22 cellular contexts compared by ENCODE assay signal in the genomic region with DNA sequence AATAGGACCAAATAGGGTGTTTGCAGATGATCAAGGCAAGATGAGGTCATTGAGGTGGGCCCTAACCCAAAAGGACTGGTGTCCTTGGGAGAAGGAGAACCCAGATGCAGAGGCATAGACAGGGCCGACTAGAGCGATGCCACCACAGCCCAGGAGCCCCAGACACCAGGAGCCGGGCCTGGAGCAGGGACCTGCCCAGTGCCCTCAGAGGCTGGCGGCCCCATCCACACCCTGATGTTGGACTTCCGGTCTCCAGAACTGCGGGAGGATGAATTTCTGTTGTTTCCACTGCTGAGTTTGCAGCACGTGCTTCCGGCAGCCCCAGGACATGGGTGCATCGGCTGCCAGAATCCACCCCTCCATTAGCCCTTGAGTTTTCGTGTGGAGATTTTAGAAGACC. TPM values are rescaled to one million over a fixed set of nuclear protein-coding genes. Genes with fewer than 3 reads are reported as not detected.
"Had no signal": no experiment of that assay in that cellular context is flagged by ENCODE, and none has a peak within 500 bp of the region (broad histone marks: within the 10 kb centered on the region; RNA-seq: fewer than 3 reads in every experiment).

No MANE protein-coding gene starts in this region.

- H3K4me3 ChIP-seq: heart right ventricle, skin epidermis, testis, uterus had no signal

- H3K27me3 ChIP-seq: testis had no signal

- DNase-seq: activated CD4-positive, alpha-beta memory T cell treated with anti-CD3 and anti-CD28 coated beads for 36 hours; activated CD4-positive, alpha-beta T cell treated with anti-CD3 and anti-CD28 coated beads for 48 hours; amygdala; effector CD4-positive, alpha-beta T cell; heart right ventricle; islet precursor cell; mammary epithelial cell; midbrain; nephron progenitor cell; SK-N-SH; stimulated activated CD4-positive, alpha-beta T cell treated with anti-CD3 and anti-CD28 coated beads, Interleukin-2, amount 100 ng/mL, for 24 hours; testis; trophoblast cell had no signal

- H3K9me3 ChIP-seq: SK-N-SH, testis, uterus had no signal

- H3K36me3 ChIP-seq: heart right ventricle, uterus had no signal

- H3K27ac ChIP-seq: heart right ventricle, skin epidermis, testis, uterus had no signal

- H3K4me1 ChIP-seq: uterus had no signal

- ATAC-seq: heart right ventricle; stimulated activated memory B cell treated with anti-CD40 and anti-IgM and Interleukin-4, amounts not matched to agents 10 μg/mL and 1 μg/mL and 100 μg/mL, for 72 hours had no signal

RNA-seq across cellular contexts. Expression of a gene that starts 7.2 kb away (rescaled TPM):
- total RNA-seq: activated CD4-positive, alpha-beta memory T cell treated with anti-CD3 and anti-CD28 coated beads for 36 hours; cerebellum; epithelial cell of proximal tubule; fibroblast of villous mesenchyme; heart right ventricle; mammary epithelial cell; omental fat pad; progenitor cell of endocrine pancreas; T-helper 2 cell treated with Interferon-gamma antibody and Interleukin-4, amounts not matched to agents 100 ng/mL and 5 ng/mL, for 36 hours; uterus had no signal
- polyA plus RNA-seq: heart right ventricle, mammary epithelial cell, SK-N-SH had no signal

RNA-seq across cellular contexts. Expression of a gene that starts 55.0 kb away (rescaled TPM):
- total RNA-seq: activated CD4-positive, alpha-beta memory T cell treated with anti-CD3 and anti-CD28 coated beads for 36 hours; mammary epithelial cell; T-helper 2 cell treated with Interferon-gamma antibody and Interleukin-4, amounts not matched to agents 100 ng/mL and 5 ng/mL, for 36 hours had no signal
- polyA plus RNA-seq: SK-N-SH had no signal
